ENCODE assay signal across 2 cellular contexts in the genomic region with DNA sequence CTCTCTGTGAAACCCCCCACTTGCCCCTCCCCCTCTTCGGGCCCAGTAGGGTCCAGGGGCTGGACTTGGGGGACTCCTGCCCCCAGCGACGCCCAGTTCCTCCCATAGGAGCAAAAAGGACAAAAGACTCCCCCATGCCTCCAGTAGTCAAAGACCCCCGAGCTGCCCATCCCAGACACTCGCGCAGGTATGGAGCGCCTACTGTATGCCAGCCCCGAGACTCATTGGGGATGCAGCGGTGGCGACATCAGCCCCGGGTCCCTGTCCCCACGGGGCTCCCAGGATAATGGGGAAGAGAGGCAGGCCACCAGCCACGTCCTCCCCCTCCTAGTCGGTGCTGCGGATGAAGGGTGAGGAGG.
TF ChIP-seq lines count a peak whose summit lies in the region.

No MANE protein-coding gene starts in this region.

TF ChIP-seq in A549, 52 proteins besides CTCF, POLR2A, EP300 and RAD21 (continued from another document):
- no peak for TF ChIP-seq NFE2L2 (conservative IDR thresholded peaks at IDR 0.05; ENCODE audit: low read length)

TF ChIP-seq in HEK293, 187 proteins besides CTCF, POLR2A, EP300 and RAD21 (continued from another document):
- TF ChIP-seq, protein P1, sequence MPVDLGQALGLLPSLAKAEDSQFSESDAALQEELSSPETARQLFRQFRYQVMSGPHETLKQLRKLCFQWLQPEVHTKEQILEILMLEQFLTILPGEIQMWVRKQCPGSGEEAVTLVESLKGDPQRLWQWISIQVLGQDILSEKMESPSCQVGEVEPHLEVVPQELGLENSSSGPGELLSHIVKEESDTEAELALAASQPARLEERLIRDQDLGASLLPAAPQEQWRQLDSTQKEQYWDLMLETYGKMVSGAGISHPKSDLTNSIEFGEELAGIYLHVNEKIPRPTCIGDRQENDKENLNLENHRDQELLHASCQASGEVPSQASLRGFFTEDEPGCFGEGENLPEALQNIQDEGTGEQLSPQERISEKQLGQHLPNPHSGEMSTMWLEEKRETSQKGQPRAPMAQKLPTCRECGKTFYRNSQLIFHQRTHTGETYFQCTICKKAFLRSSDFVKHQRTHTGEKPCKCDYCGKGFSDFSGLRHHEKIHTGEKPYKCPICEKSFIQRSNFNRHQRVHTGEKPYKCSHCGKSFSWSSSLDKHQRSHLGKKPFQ (tag by site-specific recombination; IDR thresholded peaks at IDR 0.05) = no peak
